8 cellular contexts compared by ENCODE assay signal in genomic region chr7:138460649-138461607, GRCh38. TPM values are rescaled to one million over a fixed set of nuclear protein-coding genes. Genes with fewer than 3 reads are reported as not detected.
DNase-seq lines count a peak whose midpoint lies in the region; ATAC-seq and TF ChIP-seq lines count a peak whose summit lies in the region.

No MANE protein-coding gene starts in this region.

- H3K9me3 ChIP-seq in parathyroid adenoma (ENCODE audit: control insufficient read depth, low read length) (no peaks in the 10 kb centered on the region), transverse colon (no peaks in the 10 kb centered on the region)

- DNase-seq in Daoy (ENCODE audit: low read depth) (peak; percentile 44), SHP77 treated with DMSO at 0.1 percent for 48 hours (lab: John Stamatoyannopoulos, UW) (peak; percentile 55), head of caudate nucleus (peak in 41 of 42 donors; percentile 17 to 78 (median 54)), transverse colon (peak; percentile 61)

- no peak for TF ChIP-seq EP300 in transverse colon (IDR thresholded peaks at IDR 0.05; ENCODE audit: low read depth)

- TF ChIP-seq CTCF in parathyroid adenoma (IDR thresholded peaks at IDR 0.05) (no peak), transverse colon (IDR thresholded peaks at IDR 0.05) (peak in 1 of 5 experiments; percentile 3)

- no peaks in the 10 kb centered on the region for H3K27me3 Mint-ChIP-seq in IgD-negative memory B cell
- no peaks in the 10 kb centered on the region for H3K27me3 Mint-ChIP-seq in activated naive CD4-positive, alpha-beta T cell treated with anti-CD3 and anti-CD28 coated beads, Interleukin-2, amount 50 U/mL, for 24 hours

- H3K79me2 ChIP-seq in parathyroid adenoma: peaks cover 12% of the 10 kb centered on the region

- intact Hi-C loops in head of caudate nucleus (cut with DNase I) (no loop called here), transverse colon (cut with DNase I; ENCODE audit: low total_unique reads) (no loop called here)

- H3K9me3 Mint-ChIP-seq in IgD-negative memory B cell: peaks cover 2 to 3% (median 3%) of the 10 kb centered on the region in 3 donors
- no peaks in the 10 kb centered on the region for H3K9me3 Mint-ChIP-seq in activated naive CD4-positive, alpha-beta T cell treated with anti-CD3 and anti-CD28 coated beads, Interleukin-2, amount 50 U/mL, for 24 hours

- H3K4me3 Mint-ChIP-seq in IgD-negative memory B cell: peak overlapping the region; percentile 85 to 98 (median 94)
- peak overlapping the region; percentile 89 for H3K4me3 Mint-ChIP-seq in activated naive CD4-positive, alpha-beta T cell treated with anti-CD3 and anti-CD28 coated beads, Interleukin-2, amount 50 U/mL, for 24 hours

- peak overlapping the region; percentile 71 for H3K27ac ChIP-seq in parathyroid adenoma
- H3K27ac ChIP-seq in transverse colon: peak overlapping the region; percentile 95 to 99 (median 98)

- no peak overlapping the region for H3K9ac ChIP-seq in parathyroid adenoma

- in situ Hi-C loops in transverse colon (cut with MboI; ENCODE audit: low pct_ligation_motif_present in 1 of 4, low pct_unique_long_range_greater_than_20kb in 1 of 4, low sequenced_read_pairs in 3 of 4): no loop called here

- H3K27me3 ChIP-seq in parathyroid adenoma (ENCODE audit: control insufficient read depth, insufficient read depth, low read length): no peaks in the 10 kb centered on the region
- no peaks in the 10 kb centered on the region for H3K27me3 ChIP-seq in transverse colon

- peaks cover 4 to 20% (median 15%) of the 10 kb centered on the region in 3 donors for H3K4me1 Mint-ChIP-seq in IgD-negative memory B cell
- H3K4me1 Mint-ChIP-seq in activated naive CD4-positive, alpha-beta T cell treated with anti-CD3 and anti-CD28 coated beads, Interleukin-2, amount 50 U/mL, for 24 hours: peaks cover 43% of the 10 kb centered on the region

- WGBS in transverse colon (ENCODE audit: low coverage in 1 of 2), 2 donors: 1 to 4% methylated on average over 6 to 46 of the region's 84 CpGs

- H3K4me1 ChIP-seq in parathyroid adenoma (no peaks in the 10 kb centered on the region), transverse colon (peaks cover 4 to 17% (median 8%) of the 10 kb centered on the region in 4 donors)

- H3K27ac Mint-ChIP-seq in IgD-negative memory B cell: peak overlapping the region; percentile 72 to 94 (median 91)
- H3K27ac Mint-ChIP-seq in activated naive CD4-positive, alpha-beta T cell treated with anti-CD3 and anti-CD28 coated beads, Interleukin-2, amount 50 U/mL, for 24 hours: peak overlapping the region; percentile 60

- no peaks in the 10 kb centered on the region for H3K36me3 ChIP-seq in parathyroid adenoma (ENCODE audit: control insufficient read depth, insufficient read depth, low read length)
- H3K36me3 ChIP-seq in transverse colon: no peaks in the 10 kb centered on the region

- H3K36me3 Mint-ChIP-seq in IgD-negative memory B cell: no peaks in the 10 kb centered on the region
- peaks cover 6% of the 10 kb centered on the region for H3K36me3 Mint-ChIP-seq in activated naive CD4-positive, alpha-beta T cell treated with anti-CD3 and anti-CD28 coated beads, Interleukin-2, amount 50 U/mL, for 24 hours

- H3K4me3 ChIP-seq in parathyroid adenoma (ENCODE audit: low read depth, low read length) (peak overlapping the region; percentile 81), transverse colon (peak overlapping the region; percentile 55 to 96 (median 78))

- no peak for TF ChIP-seq POLR2A in transverse colon (IDR thresholded peaks at IDR 0.05)

- peak; percentile 33 for ATAC-seq in GM21619 (IDR thresholded peaks at IDR 0.05; ENCODE audit: unreplicated experiment)

- H2AFZ ChIP-seq in parathyroid adenoma: peak overlapping the region; percentile 77

- H3K4me2 ChIP-seq in parathyroid adenoma (ENCODE audit: low read length): peak overlapping the region; percentile 77

RNA-seq across cellular contexts. Expression of gene TRIM24, which starts 0.9 kb away (rescaled TPM):
- total RNA-seq in Daoy (2014; rRNA removed; shearing (Covaris generic)): 11.6 and 12.3 TPM in 2 replicates
- polyA plus RNA-seq in IgD-negative memory B cell: 8.7 TPM
- 10 to 100 TPM; 12.1 to 26.9 (median 19.6) TPM for total RNA-seq in transverse colon

Comparison
In these comparisons a context has a peak if more than half of its experiments do, and no peak if none do; other contexts are left out.
1. Peak in every context shown above with its lines: DNase-seq, ATAC-seq, H3K4me3 ChIP-seq and H3K27ac ChIP-seq.